ENCODE assay signal across 11 cellular contexts in the genomic region with DNA sequence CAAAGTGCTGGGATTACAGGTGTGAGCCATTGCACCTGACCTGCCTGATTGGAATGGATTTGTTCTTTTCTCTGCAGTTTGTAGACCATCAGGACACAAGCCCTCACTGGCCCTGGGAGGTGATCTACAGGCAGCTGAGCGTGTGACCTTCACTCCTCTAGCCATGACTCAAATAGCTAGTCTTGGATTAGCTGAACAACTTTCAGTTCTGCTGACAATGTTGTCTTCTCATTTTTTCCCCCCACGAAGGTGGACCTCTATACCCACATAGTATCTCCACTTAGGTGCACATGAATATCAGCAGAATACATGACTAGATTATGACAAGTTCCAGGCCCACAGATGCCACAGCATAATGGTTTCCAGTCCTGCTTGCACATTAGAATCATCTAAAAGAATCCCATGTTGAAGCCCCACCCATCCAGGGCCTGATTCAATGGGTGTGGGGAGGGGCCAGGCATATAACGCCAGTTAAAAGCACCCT. TPM values are rescaled to one million over a fixed set of nuclear protein-coding genes. Genes with fewer than 3 reads are reported as not detected.
DNase-seq lines count a peak whose midpoint lies in the region; ATAC-seq and TF ChIP-seq lines count a peak whose summit lies in the region.
"Had no signal": no experiment of that assay in that cellular context is flagged by ENCODE, and none has a peak within 500 bp of the region (broad histone marks: within the 10 kb centered on the region; RNA-seq: fewer than 3 reads in every experiment).

No MANE protein-coding gene starts in this region.

- no peaks in the 10 kb centered on the region for H3K9me3 Mint-ChIP-seq in T-helper 2 cell treated with Interferon-gamma antibody and Interleukin-4, amounts not matched to agents 5 μg/mL and 100 μg/mL, for 36 hours
- no peaks in the 10 kb centered on the region for H3K9me3 Mint-ChIP-seq in Caco-2 (ENCODE audit: unreplicated experiment)

- WGBS in lower leg skin, 2 donors: 77 to 83% methylated on average over 3 of the region's 3 CpGs

- POLR2A ChIA-PET in Caco-2 (lab: Charles Lee): no interaction called here

- no peaks in the 10 kb centered on the region for H3K27me3 ChIP-seq in H7 (ENCODE audit: control insufficient read depth, insufficient read depth, low read length)
- H3K27me3 ChIP-seq in Caco-2 (replicated peaks; ENCODE audit: control insufficient read depth, insufficient read depth, low read length): no peaks in the 10 kb centered on the region
- H3K27me3 ChIP-seq: adrenal gland, right lobe of liver had no signal

- no peaks in the 10 kb centered on the region for H3K36me3 ChIP-seq in mucosa of descending colon (ENCODE audit: low read depth)
- no peaks in the 10 kb centered on the region for H3K36me3 ChIP-seq in H7 (replicated peaks; ENCODE audit: control insufficient read depth, insufficient read depth, low read length)
- H3K36me3 ChIP-seq in Caco-2 (ENCODE audit: control insufficient read depth, insufficient read depth, low read length): no peaks in the 10 kb centered on the region
- H3K36me3 ChIP-seq: adrenal gland, right lobe of liver had no signal

- peaks cover 41% of the 10 kb centered on the region for H3K4me1 Mint-ChIP-seq in T-helper 2 cell treated with Interferon-gamma antibody and Interleukin-4, amounts not matched to agents 5 μg/mL and 100 μg/mL, for 36 hours (ENCODE audit: low read depth)
- no peaks in the 10 kb centered on the region for H3K4me1 Mint-ChIP-seq in Caco-2 (ENCODE audit: low read depth, unreplicated experiment)

- peaks cover 13% of the 10 kb centered on the region for H3K36me3 Mint-ChIP-seq in T-helper 2 cell treated with Interferon-gamma antibody and Interleukin-4, amounts not matched to agents 5 μg/mL and 100 μg/mL, for 36 hours (ENCODE audit: low read depth)
- H3K36me3 Mint-ChIP-seq in Caco-2 (ENCODE audit: insufficient read depth, unreplicated experiment): no peaks in the 10 kb centered on the region

- no peak overlapping the region for H3K4me3 ChIP-seq in mucosa of descending colon
- no peak overlapping the region for H3K4me3 ChIP-seq in lower leg skin (ENCODE audit: low read depth, poor library complexity, severe bottlenecking)
- H3K4me3 ChIP-seq in H7 (ENCODE audit: insufficient read depth, low read depth, low read length): no peak overlapping the region
- H3K4me3 ChIP-seq in Caco-2 (ENCODE audit: low read depth, low read length): no peak overlapping the region
- H3K4me3 ChIP-seq: adrenal gland, right lobe of liver had no signal

- peak; percentile 79 for DNase-seq in T-helper 2 cell treated with Interferon-gamma antibody and Interleukin-4, amounts not matched to agents 5 μg/mL and 100 μg/mL, for 36 hours (ENCODE audit: low spot score)
- peak; percentile 83 for DNase-seq in stimulated activated CD4-positive, alpha-beta T cell treated with anti-CD3 and anti-CD28 coated beads, Interleukin-15, amount 100 ng/mL, for 24 hours
- DNase-seq in mucosa of descending colon: no peak
- DNase-seq in lower leg skin (ENCODE audit: low spot score in 2 of 2): no peak
- no peak for DNase-seq in H7
- DNase-seq in Caco-2: no peak
- DNase-seq: adrenal gland, NCI-H1105 treated with DMSO at 0.1 percent for 48 hours, right lobe of liver had no signal

- H3K4me3 Mint-ChIP-seq in T-helper 2 cell treated with Interferon-gamma antibody and Interleukin-4, amounts not matched to agents 5 μg/mL and 100 μg/mL, for 36 hours: no peak overlapping the region
- no peak overlapping the region for H3K4me3 Mint-ChIP-seq in Caco-2 (ENCODE audit: unreplicated experiment)

- TF ChIP-seq POLR2A in GM18505 (IDR thresholded peaks at IDR 0.05; ENCODE audit: borderline replicate concordance, extremely low read depth, insufficient read depth, insufficient read length): no peak
- TF ChIP-seq POLR2A in lower leg skin (IDR thresholded peaks at IDR 0.05): no peak

- H3K4me1 ChIP-seq in mucosa of descending colon (ENCODE audit: low read depth) (no peaks in the 10 kb centered on the region), Caco-2 (no peaks in the 10 kb centered on the region)
- H3K4me1 ChIP-seq: adrenal gland had no signal

- CTCF ChIA-PET in Caco-2 (lab: Charles Lee): no interaction called here

- H3K27me3 Mint-ChIP-seq in T-helper 2 cell treated with Interferon-gamma antibody and Interleukin-4, amounts not matched to agents 5 μg/mL and 100 μg/mL, for 36 hours (ENCODE audit: low read depth): no peaks in the 10 kb centered on the region
- H3K27me3 Mint-ChIP-seq in Caco-2 (ENCODE audit: insufficient read depth, unreplicated experiment): no peaks in the 10 kb centered on the region

- no peak overlapping the region for H3K27ac Mint-ChIP-seq in T-helper 2 cell treated with Interferon-gamma antibody and Interleukin-4, amounts not matched to agents 5 μg/mL and 100 μg/mL, for 36 hours
- H3K27ac Mint-ChIP-seq in Caco-2 (ENCODE audit: unreplicated experiment): no peak overlapping the region

- ATAC-seq in GM18505 (IDR thresholded peaks at IDR 0.05; ENCODE audit: unreplicated experiment) (peak; percentile 87), GM21619 (IDR thresholded peaks at IDR 0.05; ENCODE audit: unreplicated experiment) (peak; percentile 80), mucosa of descending colon (no peak)

- TF ChIP-seq CTCF in mucosa of descending colon (IDR thresholded peaks at IDR 0.05) (no peak), lower leg skin (IDR thresholded peaks at IDR 0.05) (no peak), Caco-2 (IDR thresholded peaks at IDR 0.05; ENCODE audit: insufficient read depth in 1 of 2, low read depth in 1 of 2, low read length in 1 of 2, severe bottlenecking in 1 of 2, unreplicated experiment in 1 of 2) (no peak)

- no TSS peak for BruUV-seq in Caco-2 (replicated peaks; lab: Mats Ljungman, UMichigan)

- H3K9me3 ChIP-seq in mucosa of descending colon (no peaks in the 10 kb centered on the region), Caco-2 (no peaks in the 10 kb centered on the region)
- H3K9me3 ChIP-seq: adrenal gland, right lobe of liver had no signal

- intact Hi-C loops in mucosa of descending colon (cut with DNase I, micrococcal nuclease): no loop called here
- intact Hi-C loops in lower leg skin (cut with DNase I; ENCODE audit: low total_unique reads): no loop called here
- intact Hi-C loops in Caco-2 (cut with micrococcal nuclease; ENCODE audit: unreplicated experiment): no loop called here

RNA-seq across cellular contexts. Expression of a gene that starts 36.8 kb away (rescaled TPM):
- total RNA-seq in mucosa of descending colon (1 to 10 TPM; 1.4 to 1.6 (median 1.5) TPM), lower leg skin (10 to 100 TPM in 3 of 4 donors, 1 to 10 TPM in 1; 4.3 to 30.1 (median 15.5) TPM), Caco-2 (2022) (1.8 and 1.9 TPM in 2 replicates)
- 3.8 and 4.9 TPM in 2 replicates for total RNA-seq in H7 (2014; rRNA removed; shearing (Covaris generic))

Comparison
In these comparisons a context has a peak if more than half of its experiments do, and no peak if none do; other contexts are left out.
1. DNase-seq: peak in T-helper 2 cell treated with Interferon-gamma antibody and Interleukin-4, amounts not matched to agents 5 μg/mL and 100 μg/mL, for 36 hours (single experiment) and stimulated activated CD4-positive, alpha-beta T cell treated with anti-CD3 and anti-CD28 coated beads, Interleukin-15, amount 100 ng/mL, for 24 hours (single experiment); none in mucosa of descending colon (0 of 3), lower leg skin (0 of 2), H7 (single experiment) and Caco-2 (0 of 2).